ENCODE assay signal across 18 cellular contexts in the genomic region with DNA sequence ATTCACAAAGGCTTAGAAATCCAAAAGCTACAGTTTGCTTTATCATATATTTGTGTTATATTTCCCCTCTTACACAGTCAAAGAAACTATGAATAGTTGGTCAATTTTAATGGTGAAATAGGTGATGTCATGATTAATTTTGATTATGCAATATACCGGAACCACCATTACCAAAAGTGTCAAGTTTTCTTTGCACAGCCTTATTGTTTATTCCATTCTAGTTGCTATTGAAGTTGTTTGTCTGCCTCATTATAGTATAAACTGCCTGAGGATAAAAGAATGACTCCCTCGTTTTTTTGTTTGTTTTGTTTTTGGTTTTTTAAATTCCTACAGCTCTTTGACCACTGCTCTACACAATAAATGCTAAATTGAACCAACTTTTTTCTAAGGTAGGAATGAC.
"Had no signal": no experiment of that assay in that cellular context is flagged by ENCODE, and none has a peak within 500 bp of the region (broad histone marks: within the 10 kb centered on the region; RNA-seq: fewer than 3 reads in every experiment).

No MANE protein-coding gene starts in this region.

- H3K9me3 ChIP-seq: gastrocnemius medialis, tibial artery had no signal

- H3K9me3 Mint-ChIP-seq: activated naive CD4-positive, alpha-beta T cell treated with anti-CD3 and anti-CD28 coated beads, Interleukin-2, amount 50 U/mL, for 72 hours had no signal

- H3K36me3 ChIP-seq: gastrocnemius medialis, left ventricle myocardium inferior, tibial artery, WERI-Rb-1 had no signal

- H3K27ac ChIP-seq: dorsolateral prefrontal cortex, gastrocnemius medialis, left ventricle myocardium inferior, tibial artery, WERI-Rb-1 had no signal

- H3K4me1 ChIP-seq: gastrocnemius medialis, left ventricle myocardium inferior, tibial artery had no signal

- H3K27me3 ChIP-seq: gastrocnemius medialis, tibial artery had no signal

- H3K36me3 Mint-ChIP-seq: activated naive CD4-positive, alpha-beta T cell treated with anti-CD3 and anti-CD28 coated beads, Interleukin-2, amount 50 U/mL, for 72 hours had no signal

- H3K4me3 ChIP-seq: dorsolateral prefrontal cortex, gastrocnemius medialis, left ventricle myocardium inferior, tibial artery had no signal

- H3K27ac Mint-ChIP-seq: activated naive CD4-positive, alpha-beta T cell treated with anti-CD3 and anti-CD28 coated beads, Interleukin-2, amount 50 U/mL, for 72 hours had no signal

- DNase-seq: activated CD4-positive, alpha-beta T cell treated with anti-CD3 and anti-CD28 coated beads, Interleukin-2, amount 50 U/mL, for 4 hours; activated gamma-delta T cell; caudate nucleus; dorsolateral prefrontal cortex; erythroblast; gastrocnemius medialis; head of caudate nucleus; kidney; left ventricle myocardium inferior; mammary epithelial cell; occipital lobe; retina; stimulated activated CD4-positive, alpha-beta T cell treated with anti-CD3 and anti-CD28 coated beads, Interleukin-12 subunit alpha, Interleukin-12 subunit beta, amount 100 ng/mL, for 4 hours; stimulated activated CD4-positive, alpha-beta T cell treated with anti-CD3 and anti-CD28 coated beads, Interleukin-1b, Interleukin-23, amount 100 ng/mL, for 48 hours; stimulated activated naive CD4-positive, alpha-beta T cell treated with Interleukin-2 at 50 U/mL for 16 hours; tibial artery; WERI-Rb-1 had no signal
